8 cellular contexts compared by ENCODE assay signal in genomic region chr16:84820305-84820684, GRCh38. TPM values are rescaled to one million over a fixed set of nuclear protein-coding genes. Genes with fewer than 3 reads are reported as not detected.
DNase-seq lines count a peak whose midpoint lies in the region; ATAC-seq and TF ChIP-seq lines count a peak whose summit lies in the region.

No MANE protein-coding gene starts in this region.

- peaks cover 0 to 3% of the 10 kb centered on the region in 2 donors for H3K4me1 ChIP-seq in lung (ENCODE audit: control insufficient read depth in 2 of 2, insufficient read depth in 2 of 2, low read length in 2 of 2)
- H3K4me1 ChIP-seq in tibial nerve = peaks cover 0 to 50% (median 16%) of the 10 kb centered on the region in 4 donors

- in situ Hi-C loops in astrocyte of the spinal cord (cut with HindIII; ENCODE audit: low sequenced_read_pairs) = no loop called here

- no peaks in the 10 kb centered on the region for H3K36me3 Mint-ChIP-seq in activated CD4-positive, alpha-beta memory T cell treated with anti-CD3 and anti-CD28 coated beads for 36 hours
- no peaks in the 10 kb centered on the region for H3K36me3 Mint-ChIP-seq in activated CD4-positive, alpha-beta memory T cell treated with anti-CD3 and anti-CD28 coated beads, Interleukin-2, amount 10 ng/mL, durations not matched to agents 7 days and 5 days (ENCODE audit: low read depth)

- 48 to 68% methylated on average over 8 of the region's 8 CpGs for WGBS in lung, 2 donors
- 21 to 26% methylated on average over 7 to 8 of the region's 8 CpGs for WGBS in tibial nerve, 2 donors

- CTCF ChIA-PET in activated CD4-positive, alpha-beta memory T cell treated with anti-CD3 and anti-CD28 coated beads for 36 hours (lab: Charles Lee) = interaction anchor here (0.8 to 1.7 kb wide), 5 partner anchors 9 to 82 kb away, joined by 3 to 8 read pairs (median 3); no protein-coding TSS in a partner anchor
- CTCF ChIA-PET in activated CD4-positive, alpha-beta memory T cell treated with anti-CD3 and anti-CD28 coated beads, Interleukin-2, amount 10 ng/mL, durations not matched to agents 7 days and 5 days (lab: Charles Lee) = no interaction called here

- no peak overlapping the region for H3K27ac Mint-ChIP-seq in activated CD4-positive, alpha-beta memory T cell treated with anti-CD3 and anti-CD28 coated beads for 36 hours
- no peak overlapping the region for H3K27ac Mint-ChIP-seq in activated CD4-positive, alpha-beta memory T cell treated with anti-CD3 and anti-CD28 coated beads, Interleukin-2, amount 10 ng/mL, durations not matched to agents 7 days and 5 days

- peaks cover 21% of the 10 kb centered on the region for H3K27me3 Mint-ChIP-seq in activated CD4-positive, alpha-beta memory T cell treated with anti-CD3 and anti-CD28 coated beads for 36 hours
- H3K27me3 Mint-ChIP-seq in activated CD4-positive, alpha-beta memory T cell treated with anti-CD3 and anti-CD28 coated beads, Interleukin-2, amount 10 ng/mL, durations not matched to agents 7 days and 5 days = peaks cover 47% of the 10 kb centered on the region

- H3K27ac ChIP-seq in lung (ENCODE audit: low read depth in 1 of 2, low read length in 1 of 2) = peak overlapping the region in 1 of 2 donors; percentile 64
- peak overlapping the region; percentile 58 to 92 (median 74) for H3K27ac ChIP-seq in tibial nerve

- intact Hi-C loops in activated CD4-positive, alpha-beta memory T cell treated with anti-CD3 and anti-CD28 coated beads for 36 hours (cut with micrococcal nuclease) = no loop called here

- TF ChIP-seq POLR2A in tibial nerve (IDR thresholded peaks at IDR 0.05) = no peak

- TF ChIP-seq CTCF in astrocyte of the spinal cord (IDR thresholded peaks at IDR 0.05; ENCODE audit: low read depth, low read length) (no peak), lung (IDR thresholded peaks at IDR 0.05; ENCODE audit: control extremely low read depth, extremely low read depth) (no peak), tibial nerve (IDR thresholded peaks at IDR 0.05) (no peak)

- no peaks in the 10 kb centered on the region for H3K27me3 ChIP-seq in lung (ENCODE audit: control insufficient read depth, insufficient read depth)
- H3K27me3 ChIP-seq in tibial nerve = no peaks in the 10 kb centered on the region

- POLR2A ChIA-PET in activated CD4-positive, alpha-beta memory T cell treated with anti-CD3 and anti-CD28 coated beads for 36 hours (lab: Charles Lee) = no interaction called here
- POLR2A ChIA-PET in activated CD4-positive, alpha-beta memory T cell treated with anti-CD3 and anti-CD28 coated beads, Interleukin-2, amount 10 ng/mL, durations not matched to agents 7 days and 5 days (lab: Charles Lee) = interaction anchor here (1.4 kb wide), 1 partner anchor 67 kb away, joined by 3 read pairs; no protein-coding TSS in a partner anchor

- TF ChIP-seq EP300 in tibial nerve (IDR thresholded peaks at IDR 0.05) = no peak

- no peaks in the 10 kb centered on the region for H3K9me3 Mint-ChIP-seq in activated CD4-positive, alpha-beta memory T cell treated with anti-CD3 and anti-CD28 coated beads for 36 hours
- no peaks in the 10 kb centered on the region for H3K9me3 Mint-ChIP-seq in activated CD4-positive, alpha-beta memory T cell treated with anti-CD3 and anti-CD28 coated beads, Interleukin-2, amount 10 ng/mL, durations not matched to agents 7 days and 5 days

- peaks cover 11% of the 10 kb centered on the region for H3K4me1 Mint-ChIP-seq in activated CD4-positive, alpha-beta memory T cell treated with anti-CD3 and anti-CD28 coated beads for 36 hours (ENCODE audit: low read depth)
- peaks cover 6% of the 10 kb centered on the region for H3K4me1 Mint-ChIP-seq in activated CD4-positive, alpha-beta memory T cell treated with anti-CD3 and anti-CD28 coated beads, Interleukin-2, amount 10 ng/mL, durations not matched to agents 7 days and 5 days

- H3K4me3 ChIP-seq in astrocyte of the spinal cord (ENCODE audit: low read depth, low read length) = peak overlapping the region; percentile 57
- peak overlapping the region; percentile 51 for H3K4me3 ChIP-seq in lung
- peak overlapping the region; percentile 43 to 63 (median 58) for H3K4me3 ChIP-seq in tibial nerve

- no peak for ATAC-seq in lung (ENCODE audit: insufficient read depth, low FRiP score)
- ATAC-seq in GM21526 (IDR thresholded peaks at IDR 0.05; ENCODE audit: low FRiP score, unreplicated experiment) = no peak

- H3K4me3 Mint-ChIP-seq in activated CD4-positive, alpha-beta memory T cell treated with anti-CD3 and anti-CD28 coated beads for 36 hours = peak overlapping the region; percentile 30
- no peak overlapping the region for H3K4me3 Mint-ChIP-seq in activated CD4-positive, alpha-beta memory T cell treated with anti-CD3 and anti-CD28 coated beads, Interleukin-2, amount 10 ng/mL, durations not matched to agents 7 days and 5 days

- no peaks in the 10 kb centered on the region for H3K9me3 ChIP-seq in lung (ENCODE audit: control insufficient read depth in 2 of 2, insufficient read depth in 1 of 2, low read length in 1 of 2)
- H3K9me3 ChIP-seq in tibial nerve = no peaks in the 10 kb centered on the region

- no peaks in the 10 kb centered on the region for H3K36me3 ChIP-seq in lung (ENCODE audit: control insufficient read depth in 2 of 2, insufficient read depth in 2 of 2, low read length in 2 of 2)
- H3K36me3 ChIP-seq in tibial nerve = no peaks in the 10 kb centered on the region

- DNase-seq in activated CD4-positive, alpha-beta memory T cell treated with anti-CD3 and anti-CD28 coated beads for 36 hours = no peak
- no peak for DNase-seq in activated CD4-positive, alpha-beta memory T cell treated with anti-CD3 and anti-CD28 coated beads, Interleukin-2, amount 10 ng/mL, durations not matched to agents 7 days and 5 days
- DNase-seq in astrocyte of the spinal cord (ENCODE audit: low read depth, low spot score) (no peak), lung (ENCODE audit: low spot score) (no peak), tibial nerve (ENCODE audit: low spot score in 2 of 2) (no peak), NAMALWA (ENCODE audit: low spot score) (no peak), KG1 (lab: John Stamatoyannopoulos, UW) (no peak)

RNA-seq across cellular contexts. Expression of gene CRISPLD2, which starts 0.5 kb away (rescaled TPM):
- total RNA-seq in activated CD4-positive, alpha-beta memory T cell treated with anti-CD3 and anti-CD28 coated beads for 36 hours = under 1 TPM; 0.19 to 0.41 TPM
- under 1 TPM; 0.18 to 0.23 TPM for total RNA-seq in activated CD4-positive, alpha-beta memory T cell treated with anti-CD3 and anti-CD28 coated beads, Interleukin-2, amount 10 ng/mL, durations not matched to agents 7 days and 5 days
- total RNA-seq in lung (100 to 1,000 TPM in 1 of 2 donors, 10 to 100 TPM in 1; 31.3 to 136 TPM), tibial nerve (100 to 1,000 TPM; 136 to 232 (median 207) TPM)
- 10 to 100 TPM; 30.3 to 53.7 TPM for polyA plus RNA-seq in lung

Comparison
In these comparisons a context has a peak if more than half of its experiments do, and no peak if none do; other contexts are left out.
1. RNA of gene CRISPLD2, which starts 0.5 kb away (total RNA-seq): 136 to 232 TPM in tibial nerve and 31.3 to 136 TPM in lung; 0.19 to 0.41 TPM in activated CD4-positive, alpha-beta memory T cell treated with anti-CD3 and anti-CD28 coated beads for 36 hours and 0.18 to 0.23 TPM in activated CD4-positive, alpha-beta memory T cell treated with anti-CD3 and anti-CD28 coated beads, Interleukin-2, amount 10 ng/mL, durations not matched to agents 7 days and 5 days; every median in the first group is over 10 times any median in the second.
2. Peak in every context shown above with its lines, with median percentiles within 50 percentile points of each other: H3K4me3 ChIP-seq.